In the genomic region with DNA sequence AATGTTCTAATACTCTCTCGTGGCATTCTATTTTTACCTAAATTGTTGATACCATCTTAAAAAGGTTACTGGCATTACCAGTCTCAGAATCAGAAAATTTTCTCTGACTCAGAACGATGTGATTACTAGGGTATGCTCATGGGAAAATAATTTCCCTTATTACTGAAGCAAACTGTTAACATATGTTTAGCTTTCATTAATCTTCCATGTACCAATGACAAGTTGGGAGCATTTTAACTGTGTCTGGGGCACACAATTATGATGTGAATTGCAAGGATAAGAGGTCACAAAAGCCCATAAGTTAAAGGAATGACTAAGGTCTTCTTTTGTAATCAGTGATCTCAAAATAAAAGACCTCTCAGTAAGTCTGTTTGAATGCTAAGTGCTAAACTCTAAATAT, we compare ENCODE assay signal across 26 cellular contexts.
DNase-seq lines count a peak whose midpoint lies in the region; ATAC-seq and TF ChIP-seq lines count a peak whose summit lies in the region.
"Had no signal": no experiment of that assay in that cellular context is flagged by ENCODE, and none has a peak within 500 bp of the region (broad histone marks: within the 10 kb centered on the region; RNA-seq: fewer than 3 reads in every experiment).

No MANE protein-coding gene starts in this region.

- H3K9me3 Mint-ChIP-seq in GM23338 = no peaks in the 10 kb centered on the region; the same call in 2 of the 3 replicates
- H3K9me3 Mint-ChIP-seq in WTC11 = no peaks in the 10 kb centered on the region

- H3K4me1 ChIP-seq in GM23338 (ENCODE audit: insufficient read depth) = peaks cover 61% of the 10 kb centered on the region
- H3K4me1 ChIP-seq in neuronal stem cell (ENCODE audit: control insufficient read depth in 2 of 2, insufficient read depth in 1 of 2, low read depth in 1 of 2, low read length in 2 of 2) = peaks cover 0 to 7% of the 10 kb centered on the region in 2 donors
- H3K4me1 ChIP-seq in colonic mucosa = no peaks in the 10 kb centered on the region
- no peaks in the 10 kb centered on the region for H3K4me1 ChIP-seq in tibial nerve
- H3K4me1 ChIP-seq: adrenal gland, BLaER1, esophagus squamous epithelium, SJSA1, tibial artery had no signal

- no peak overlapping the region for H4K91ac ChIP-seq in neuronal stem cell (ENCODE audit: low read depth, low read length, poor library complexity)

- no peaks in the 10 kb centered on the region for H3K27me3 ChIP-seq in GM23338 (ENCODE audit: insufficient read depth)
- H3K27me3 ChIP-seq in neuronal stem cell (ENCODE audit: control insufficient read depth in 3 of 3, insufficient read depth in 3 of 3, low read depth in 1 of 3, low read length in 3 of 3) = no peaks in the 10 kb centered on the region
- H3K27me3 ChIP-seq in colonic mucosa = no peaks in the 10 kb centered on the region
- H3K27me3 ChIP-seq in tibial nerve = no peaks in the 10 kb centered on the region
- H3K27me3 ChIP-seq: adrenal gland, BLaER1, brain microvascular endothelial cell, dorsolateral prefrontal cortex, esophagus squamous epithelium, SJSA1, tibial artery had no signal

- WGBS in neuronal stem cell (ENCODE audit: extremely low coverage in 2 of 2, insufficient read length in 2 of 2, insufficient replicate concordance in 1 of 2), 2 donors = no CpG with 5 or more reads among the region's 2 CpGs
- WGBS in tibial nerve, 2 donors = 33 to 39% methylated on average over 2 of the region's 2 CpGs

- H2AFZ ChIP-seq in GM23338 = no peak overlapping the region
- peak overlapping the region; percentile 61 for H2AFZ ChIP-seq in neuronal stem cell (ENCODE audit: low read length)

- no peak overlapping the region for H2BK120ac ChIP-seq in neuronal stem cell (ENCODE audit: low read depth, low read length)

- H3K4me2 ChIP-seq in GM23338 = peak overlapping the region; percentile 40
- H3K4me2 ChIP-seq in neuronal stem cell (ENCODE audit: insufficient read depth, low read length, poor library complexity, severe bottlenecking) = no peak overlapping the region
- H3K4me2 ChIP-seq: BLaER1 had no signal

- TF ChIP-seq EP300 in tibial nerve (IDR thresholded peaks at IDR 0.05) = no peak

- H3K27me3 Mint-ChIP-seq in GM23338 (ENCODE audit: insufficient read depth, low read depth, poor library complexity) (no peaks in the 10 kb centered on the region), WTC11 (ENCODE audit: low read depth) (peaks cover 2% of the 10 kb centered on the region; the same call in 1 of the 2 replicates)

- H3K4me1 Mint-ChIP-seq in GM23338 (peaks cover 57% of the 10 kb centered on the region), WTC11 (peaks cover 75% of the 10 kb centered on the region)

- TF ChIP-seq POLR2A in tibial nerve (IDR thresholded peaks at IDR 0.05) = no peak

- H3K9ac ChIP-seq in neuronal stem cell (ENCODE audit: low read depth, low read length, poor library complexity) (no peak overlapping the region), colonic mucosa (ENCODE audit: low read depth in 2 of 2, low read length in 2 of 2) (no peak overlapping the region)
- H3K9ac ChIP-seq: BLaER1 had no signal

- H3K79me2 ChIP-seq in GM23338 (replicated peaks; ENCODE audit: insufficient read depth) = no peaks in the 10 kb centered on the region

- DNase-seq in GM23338 (ENCODE audit: low spot score) = no peak
- peak; percentile 54 for DNase-seq in NCI-H1694 treated with DMSO at 0.1 percent for 48 hours (lab: John Stamatoyannopoulos, UW)
- DNase-seq in WTC11 (ENCODE audit: low spot score) = no peak
- DNase-seq in neuronal stem cell (ENCODE audit: low spot score) = no peak
- no peak for DNase-seq in T1000 (lab: John Stamatoyannopoulos, UW)
- DNase-seq in colonic mucosa = no peak
- DNase-seq in tibial nerve (ENCODE audit: low spot score in 2 of 2) = no peak
- DNase-seq: activated CD4-positive, alpha-beta T cell treated with anti-CD3 and anti-CD28 coated beads, Interleukin-2, amount 50 U/mL, for 4 hours; activated naive CD4-positive, alpha-beta T cell treated with Interleukin-2 at 50 U/mL for 16 hours; activated T-cell treated with anti-CD3 and anti-CD28 coated beads, Interleukin-2, amount 50 U/mL, for 72 hours; adrenal gland; brain microvascular endothelial cell; cerebellar nuclear complex; DMS53; dorsolateral prefrontal cortex; esophagus squamous epithelium; kidney glomerular epithelial cell; NCI-H1092 treated with DMSO at 0.1 percent for 48 hours; NCI-H2029; NCI-H345; tibial artery had no signal

- H3K9me3 ChIP-seq in neuronal stem cell (replicated peaks in 1 of 2; ENCODE audit: control insufficient read depth in 2 of 2, insufficient read depth in 1 of 2, low read depth in 1 of 2, low read length in 2 of 2) (no peaks in the 10 kb centered on the region), colonic mucosa (no peaks in the 10 kb centered on the region), tibial nerve (no peaks in the 10 kb centered on the region)
- H3K9me3 ChIP-seq: adrenal gland, BLaER1, esophagus squamous epithelium, SJSA1, tibial artery had no signal

- H2BK5ac ChIP-seq in neuronal stem cell (ENCODE audit: low read length) = no peak overlapping the region

- no peaks in the 10 kb centered on the region for H3K79me1 ChIP-seq in neuronal stem cell (ENCODE audit: low read depth, low read length)

- no peak overlapping the region for H2BK12ac ChIP-seq in neuronal stem cell (ENCODE audit: low read length)

- H4K20me1 ChIP-seq in GM23338 (replicated peaks; ENCODE audit: insufficient read depth) = no peaks in the 10 kb centered on the region
- H4K20me1 ChIP-seq: BLaER1 had no signal

- no peak overlapping the region for H4K8ac ChIP-seq in neuronal stem cell (ENCODE audit: low read depth, low read length)

- intact Hi-C loops in colonic mucosa (cut with DNase I) = no loop called here

- H3K27ac ChIP-seq in GM23338 (ENCODE audit: low read depth) (no peak overlapping the region), neuronal stem cell (replicated peaks; ENCODE audit: low read length) (no peak overlapping the region), colonic mucosa (no peak overlapping the region), tibial nerve (no peak overlapping the region)
- H3K27ac ChIP-seq: adrenal gland, BLaER1, brain microvascular endothelial cell, dorsolateral prefrontal cortex, esophagus squamous epithelium, RWPE1, SJSA1, tibial artery had no signal

- H2BK15ac ChIP-seq in neuronal stem cell (ENCODE audit: low read length) = no peak overlapping the region

- no peak overlapping the region for H3K4me3 Mint-ChIP-seq in GM23338
- no peak overlapping the region for H3K4me3 Mint-ChIP-seq in WTC11
- H3K4me3 Mint-ChIP-seq: activated T-cell treated with anti-CD3 and anti-CD28 coated beads, Interleukin-2, amount 50 U/mL, for 72 hours had no signal

- H2AK5ac ChIP-seq in neuronal stem cell (ENCODE audit: low read depth, low read length) = no peak overlapping the region

- no peak overlapping the region for H3K18ac ChIP-seq in neuronal stem cell (ENCODE audit: low read length)

- H3K27ac Mint-ChIP-seq in GM23338 (peak overlapping the region; percentile 38), WTC11 (0 out of 2 replicates have a peak overlapping the region, but pooled peaks have one; percentile 40)
- H3K27ac Mint-ChIP-seq: activated T-cell treated with anti-CD3 and anti-CD28 coated beads, Interleukin-2, amount 50 U/mL, for 72 hours had no signal

- no peaks in the 10 kb centered on the region for H3K36me3 Mint-ChIP-seq in GM23338 (ENCODE audit: low read depth)
- no peaks in the 10 kb centered on the region for H3K36me3 Mint-ChIP-seq in WTC11

- CTCF ChIA-PET in WTC11 (lab: Charles Lee) = no interaction called here

- no peak overlapping the region for H3K4me3 ChIP-seq in GM23338
- no peak overlapping the region for H3K4me3 ChIP-seq in neuronal stem cell (ENCODE audit: low read length in 2 of 2)
- no peak overlapping the region for H3K4me3 ChIP-seq in colonic mucosa
- H3K4me3 ChIP-seq in tibial nerve = no peak overlapping the region
- H3K4me3 ChIP-seq: adrenal gland, BLaER1, dorsolateral prefrontal cortex, esophagus squamous epithelium, K562, SJSA1, tibial artery had no signal

- no peak for TF ChIP-seq CTCF in GM23338 (conservative IDR thresholded peaks at IDR 0.05; ENCODE audit: low read depth in 2 of 2)
- no peak for TF ChIP-seq CTCF in WTC11 (IDR thresholded peaks at IDR 0.05)
- TF ChIP-seq CTCF in colonic mucosa (IDR thresholded peaks at IDR 0.05) = no peak
- no peak for TF ChIP-seq CTCF in tibial nerve (IDR thresholded peaks at IDR 0.05)

- no peaks in the 10 kb centered on the region for H3K9me2 ChIP-seq in GM23338 (ENCODE audit: insufficient read depth)

- H3K14ac ChIP-seq in neuronal stem cell (ENCODE audit: low read length) = no peak overlapping the region

- no peaks in the 10 kb centered on the region for H3F3A ChIP-seq in GM23338 (replicated peaks; ENCODE audit: low read depth)

- ATAC-seq in GM23338 (no peak), WTC11 (no peak)
- ATAC-seq: activated T-cell treated with anti-CD3 and anti-CD28 coated beads, Interleukin-2, amount 50 U/mL, for 72 hours; K562; sciatic nerve had no signal

- no peak overlapping the region for H3K23ac ChIP-seq in neuronal stem cell (ENCODE audit: low read depth, low read length, poor library complexity)

- no peak overlapping the region for H3K4ac ChIP-seq in neuronal stem cell (ENCODE audit: low read length)

- POLR2A ChIA-PET in WTC11 (lab: Charles Lee) = no interaction called here

- no peaks in the 10 kb centered on the region for H3K36me3 ChIP-seq in GM23338 (ENCODE audit: insufficient read depth)
- H3K36me3 ChIP-seq in neuronal stem cell (replicated peaks in 1 of 2; ENCODE audit: control insufficient read depth in 2 of 2, insufficient read depth in 2 of 2, low read length in 2 of 2) = no peaks in the 10 kb centered on the region
- H3K36me3 ChIP-seq in colonic mucosa = no peaks in the 10 kb centered on the region
- H3K36me3 ChIP-seq in tibial nerve = no peaks in the 10 kb centered on the region
- H3K36me3 ChIP-seq: adrenal gland, BLaER1, brain microvascular endothelial cell, esophagus squamous epithelium, SJSA1, tibial artery had no signal

TF ChIP-seq in GM23338, 12 proteins besides CTCF, POLR2A, EP300 and RAD21 (continues in another document):
- TF ChIP-seq EZH2 (IDR thresholded peaks at IDR 0.05; ENCODE audit: low read depth, unreplicated experiment) = no peak

TF ChIP-seq in WTC11, 78 proteins besides CTCF, POLR2A, EP300 and RAD21:
- no peak for TF ChIP-seq ZNF396 (CRISPR knock-in tag; IDR thresholded peaks at IDR 0.05; ENCODE audit: borderline replicate concordance)
